In the genomic region with DNA sequence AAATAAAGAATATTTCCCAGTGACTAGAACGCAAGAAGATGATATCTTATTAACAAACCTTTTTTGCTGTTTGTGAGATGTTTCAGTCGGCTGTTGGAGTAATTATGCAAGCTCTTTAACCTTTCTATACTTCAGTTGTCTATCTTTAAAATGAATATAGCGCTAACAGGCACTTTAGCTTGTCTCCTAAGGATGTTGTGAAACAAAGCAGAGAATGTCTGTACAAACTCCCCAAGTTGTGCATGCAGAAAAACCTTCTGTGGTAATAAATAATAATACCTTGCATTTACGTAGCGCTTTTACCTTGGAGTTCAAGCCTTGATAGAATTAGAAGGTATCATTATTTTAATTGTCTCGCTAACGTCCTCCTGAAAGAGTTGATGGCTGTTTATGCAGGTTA, we compare ENCODE assay signal across 1 cellular context.
TF ChIP-seq lines count a peak whose summit lies in the region.

No MANE protein-coding gene starts in this region.

TF ChIP-seq in GM12878, 131 proteins besides CTCF, POLR2A, EP300 and RAD21 (continued from another document):
- TF ChIP-seq, protein P1, sequence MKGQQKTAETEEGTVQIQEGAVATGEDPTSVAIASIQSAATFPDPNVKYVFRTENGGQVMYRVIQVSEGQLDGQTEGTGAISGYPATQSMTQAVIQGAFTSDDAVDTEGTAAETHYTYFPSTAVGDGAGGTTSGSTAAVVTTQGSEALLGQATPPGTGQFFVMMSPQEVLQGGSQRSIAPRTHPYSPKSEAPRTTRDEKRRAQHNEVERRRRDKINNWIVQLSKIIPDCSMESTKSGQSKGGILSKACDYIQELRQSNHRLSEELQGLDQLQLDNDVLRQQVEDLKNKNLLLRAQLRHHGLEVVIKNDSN (IDR thresholded peaks at IDR 0.05; ENCODE audit: borderline replicate concordance, extremely low read length, insufficient read depth, low read depth, low read length): no peak
- TF ChIP-seq EGR1 (IDR thresholded peaks at IDR 0.05; ENCODE audit: borderline replicate concordance in 1 of 2, low read depth in 2 of 2, low read length in 2 of 2) (no peak), NBN (IDR thresholded peaks at IDR 0.05) (no peak), BMI1 (IDR thresholded peaks at IDR 0.05; ENCODE audit: borderline replicate concordance) (no peak), CBFB (IDR thresholded peaks at IDR 0.05; ENCODE audit: low read depth) (no peak), CHD4 (IDR thresholded peaks at IDR 0.05) (no peak), MYC (IDR thresholded peaks at IDR 0.05; ENCODE audit: insufficient read depth, insufficient read length, insufficient replicate concordance, low read length, severe bottlenecking) (no peak), SPI1 (IDR thresholded peaks at IDR 0.05; ENCODE audit: borderline replicate concordance, insufficient read depth, low read depth, low read length) (no peak), SREBF2 (IDR thresholded peaks at IDR 0.05; ENCODE audit: low read length) (no peak), SMAD5 (IDR thresholded peaks at IDR 0.05; ENCODE audit: low read depth) (no peak), SRF (IDR thresholded peaks at IDR 0.05; ENCODE audit: low read depth in 2 of 2, low read length in 2 of 2) (no peak)
- TF ChIP-seq, protein P2, sequence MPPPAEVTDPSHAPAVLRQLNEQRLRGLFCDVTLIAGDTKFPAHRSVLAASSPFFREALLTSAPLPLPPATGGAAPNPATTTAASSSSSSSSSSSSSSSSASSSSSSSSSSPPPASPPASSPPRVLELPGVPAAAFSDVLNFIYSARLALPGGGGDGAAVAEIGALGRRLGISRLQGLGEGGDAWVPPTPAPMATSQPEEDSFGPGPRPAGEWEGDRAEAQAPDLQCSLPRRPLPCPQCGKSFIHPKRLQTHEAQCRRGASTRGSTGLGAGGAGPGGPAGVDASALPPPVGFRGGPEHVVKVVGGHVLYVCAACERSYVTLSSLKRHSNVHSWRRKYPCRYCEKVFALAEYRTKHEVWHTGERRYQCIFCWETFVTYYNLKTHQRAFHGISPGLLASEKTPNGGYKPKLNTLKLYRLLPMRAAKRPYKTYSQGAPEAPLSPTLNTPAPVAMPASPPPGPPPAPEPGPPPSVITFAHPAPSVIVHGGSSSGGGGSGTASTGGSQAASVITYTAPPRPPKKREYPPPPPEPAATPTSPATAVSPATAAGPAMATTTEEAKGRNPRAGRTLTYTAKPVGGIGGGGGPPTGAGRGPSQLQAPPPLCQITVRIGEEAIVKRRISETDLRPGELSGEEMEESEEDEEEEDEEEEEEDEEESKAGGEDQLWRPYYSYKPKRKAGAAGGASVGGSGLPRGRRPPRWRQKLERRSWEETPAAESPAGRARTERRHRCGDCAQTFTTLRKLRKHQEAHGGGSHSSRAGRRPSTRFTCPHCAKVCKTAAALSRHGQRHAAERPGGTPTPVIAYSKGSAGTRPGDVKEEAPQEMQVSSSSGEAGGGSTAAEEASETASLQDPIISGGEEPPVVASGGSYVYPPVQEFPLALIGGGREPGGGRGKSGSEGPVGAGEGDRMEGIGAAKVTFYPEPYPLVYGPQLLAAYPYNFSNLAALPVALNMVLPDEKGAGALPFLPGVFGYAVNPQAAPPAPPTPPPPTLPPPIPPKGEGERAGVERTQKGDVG (CRISPR knock-in tag; IDR thresholded peaks at IDR 0.05): no peak
- TF ChIP-seq, protein P3, sequence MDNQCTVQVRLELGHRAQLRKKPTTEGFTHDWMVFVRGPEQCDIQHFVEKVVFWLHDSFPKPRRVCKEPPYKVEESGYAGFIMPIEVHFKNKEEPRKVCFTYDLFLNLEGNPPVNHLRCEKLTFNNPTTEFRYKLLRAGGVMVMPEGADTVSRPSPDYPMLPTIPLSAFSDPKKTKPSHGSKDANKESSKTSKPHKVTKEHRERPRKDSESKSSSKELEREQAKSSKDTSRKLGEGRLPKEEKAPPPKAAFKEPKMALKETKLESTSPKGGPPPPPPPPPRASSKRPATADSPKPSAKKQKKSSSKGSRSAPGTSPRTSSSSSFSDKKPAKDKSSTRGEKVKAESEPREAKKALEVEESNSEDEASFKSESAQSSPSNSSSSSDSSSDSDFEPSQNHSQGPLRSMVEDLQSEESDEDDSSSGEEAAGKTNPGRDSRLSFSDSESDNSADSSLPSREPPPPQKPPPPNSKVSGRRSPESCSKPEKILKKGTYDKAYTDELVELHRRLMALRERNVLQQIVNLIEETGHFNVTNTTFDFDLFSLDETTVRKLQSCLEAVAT (IDR thresholded peaks at IDR 0.05): no peak
- TF ChIP-seq, protein P4, sequence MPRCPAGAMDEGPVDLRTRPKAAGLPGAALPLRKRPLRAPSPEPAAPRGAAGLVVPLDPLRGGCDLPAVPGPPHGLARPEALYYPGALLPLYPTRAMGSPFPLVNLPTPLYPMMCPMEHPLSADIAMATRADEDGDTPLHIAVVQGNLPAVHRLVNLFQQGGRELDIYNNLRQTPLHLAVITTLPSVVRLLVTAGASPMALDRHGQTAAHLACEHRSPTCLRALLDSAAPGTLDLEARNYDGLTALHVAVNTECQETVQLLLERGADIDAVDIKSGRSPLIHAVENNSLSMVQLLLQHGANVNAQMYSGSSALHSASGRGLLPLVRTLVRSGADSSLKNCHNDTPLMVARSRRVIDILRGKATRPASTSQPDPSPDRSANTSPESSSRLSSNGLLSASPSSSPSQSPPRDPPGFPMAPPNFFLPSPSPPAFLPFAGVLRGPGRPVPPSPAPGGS (IDR thresholded peaks at IDR 0.05; ENCODE audit: borderline replicate concordance, insufficient read depth, low read depth, low read length, poor library complexity, severe bottlenecking): no peak
